8 cellular contexts compared by ENCODE assay signal in the genomic region with DNA sequence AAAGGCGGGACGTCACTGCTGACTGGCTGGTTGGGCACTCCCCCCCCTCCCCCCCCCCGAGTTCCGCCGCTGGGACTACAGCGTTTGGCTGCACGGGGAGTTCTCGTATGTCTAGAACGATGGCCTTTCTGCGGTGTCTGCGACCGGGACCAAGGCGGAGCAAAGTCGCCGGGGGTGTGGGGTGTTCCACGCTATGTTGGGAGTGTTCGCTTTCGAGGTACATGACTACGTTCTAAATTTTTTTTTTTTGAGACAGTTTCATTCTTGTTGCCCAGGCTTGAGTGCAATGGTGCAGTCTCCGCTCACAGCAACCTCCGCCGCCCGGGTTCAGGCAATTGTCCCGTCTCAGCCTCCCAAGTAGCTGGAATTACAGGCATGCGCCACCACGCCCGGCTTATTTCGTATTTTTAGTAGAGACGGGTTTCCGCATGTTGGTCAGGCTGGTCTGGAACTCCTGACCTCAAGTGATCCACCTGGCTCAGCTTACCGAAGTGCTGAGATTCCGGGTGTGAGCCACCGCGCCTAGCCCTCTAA. TPM values are rescaled to one million over a fixed set of nuclear protein-coding genes. Genes with fewer than 3 reads are reported as not detected.
A peak's percentile ranks its signal among the peaks of the same experiment; 100 is the strongest.
DNase-seq lines count a peak whose midpoint lies in the region; ATAC-seq and TF ChIP-seq lines count a peak whose summit lies in the region.

No MANE protein-coding gene starts in this region.

- ATAC-seq in HG03280 (IDR thresholded peaks at IDR 0.05; ENCODE audit: unreplicated experiment) (peak; percentile 0), body of pancreas (peak; percentile 0)

- H2AFZ ChIP-seq in ACC112 (ENCODE audit: low read length, unreplicated experiment) = peak overlapping the region; percentile 36

- 1 to 2% methylated on average over 26 to 34 of the region's 34 CpGs for WGBS in body of pancreas, 2 donors
- 0 to 1% methylated on average over 19 to 29 of the region's 34 CpGs for WGBS in mesodermal cell (ENCODE audit: insufficient coverage in 2 of 2), 2 experiments

- H3K9me3 ChIP-seq in body of pancreas (no peaks in the 10 kb centered on the region), mesodermal cell (ENCODE audit: control insufficient read depth, low read length) (no peaks in the 10 kb centered on the region)

- H3K27me3 ChIP-seq in ACC112 (ENCODE audit: insufficient read depth, low read length) (no peaks in the 10 kb centered on the region), body of pancreas (no peaks in the 10 kb centered on the region)

- H3K4me3 ChIP-seq in ACC112 (ENCODE audit: low read depth, low read length) (peak overlapping the region; percentile 86), body of pancreas (peak overlapping the region; percentile 41 to 68), mesodermal cell (ENCODE audit: extremely low read depth, insufficient read depth, low read length, poor library complexity, severe bottlenecking) (peak overlapping the region; percentile 98)

- intact Hi-C loops in body of pancreas (cut with DNase I) = no loop called here

- H3K27ac ChIP-seq in ACC112 (ENCODE audit: low read depth, low read length) (peak overlapping the region; percentile 94), body of pancreas (peak overlapping the region; percentile 96 to 100 (median 99)), mesodermal cell (ENCODE audit: low read depth, low read length, severe bottlenecking) (peak overlapping the region; percentile 99)

- H3K36me3 ChIP-seq in ACC112 (ENCODE audit: insufficient read depth, low read length) (peaks cover 19% of the 10 kb centered on the region), body of pancreas (replicated peaks in 1 of 2; ENCODE audit: insufficient read depth in 1 of 2, low read depth in 2 of 2) (no peaks in the 10 kb centered on the region), mesodermal cell (ENCODE audit: control insufficient read depth, insufficient read depth, low read length) (peaks cover 65% of the 10 kb centered on the region)

- H3K79me2 ChIP-seq in ACC112 (ENCODE audit: control insufficient read depth, insufficient read depth, low read length, unreplicated experiment) = peaks cover 73% of the 10 kb centered on the region

- H3K4me1 ChIP-seq in ACC112 (ENCODE audit: control insufficient read depth, insufficient read depth, low read length, unreplicated experiment) (peaks cover 24% of the 10 kb centered on the region), body of pancreas (peaks cover 64% of the 10 kb centered on the region), mesodermal cell (ENCODE audit: control insufficient read depth, insufficient read depth, low read length, poor library complexity, severe bottlenecking) (peaks cover 13% of the 10 kb centered on the region)

- TF ChIP-seq CTCF in body of pancreas (IDR thresholded peaks at IDR 0.05) = no peak

- TF ChIP-seq POLR2A in body of pancreas (IDR thresholded peaks at IDR 0.05) = no peak

- DNase-seq in body of pancreas (no peak), NK-92 (lab: John Stamatoyannopoulos, UW; ENCODE audit: unreplicated experiment) (no peak), Kasumi-1 (lab: John Stamatoyannopoulos, UW) (no peak)
- DNase-seq in NK-92 treated with Interleukin-12 subunit alpha and Interleukin-12 subunit beta, amount 100 ng/mL, for 24 hours (lab: John Stamatoyannopoulos, UW) = no peak
- no peak for DNase-seq in effector CD8-positive, alpha-beta T cell (lab: John Stamatoyannopoulos, UW)

RNA-seq across cellular contexts. Expression of gene IDI1, which starts 0.6 kb away (rescaled TPM):
- total RNA-seq in body of pancreas = 10 to 100 TPM; 15.6 to 20.4 TPM
- polyA plus RNA-seq in mesodermal cell (2013, experiment 1 of 2) = 172 TPM
- polyA plus RNA-seq in mesodermal cell (2013, experiment 2 of 2) = 191 TPM

RNA-seq across cellular contexts. Expression of gene WDR37, which starts 6.7 kb away (rescaled TPM):
- 10 to 100 TPM in 1 of 2 donors, 1 to 10 TPM in 1; 9.9 to 14.3 TPM for total RNA-seq in body of pancreas
- polyA plus RNA-seq in mesodermal cell (2013, experiment 1 of 2) = 14.6 TPM
- 12.2 TPM for polyA plus RNA-seq in mesodermal cell (2013, experiment 2 of 2)

RNA-seq across cellular contexts. Expression of gene IDI2, which starts 23.8 kb away (rescaled TPM):
- not detected for total RNA-seq in body of pancreas
- not detected for polyA plus RNA-seq in mesodermal cell (2013, experiment 1 of 2)
- polyA plus RNA-seq in mesodermal cell (2013, experiment 2 of 2) = not detected
